Comparison of ENCODE assay signal across 21 cellular contexts in the genomic region with DNA sequence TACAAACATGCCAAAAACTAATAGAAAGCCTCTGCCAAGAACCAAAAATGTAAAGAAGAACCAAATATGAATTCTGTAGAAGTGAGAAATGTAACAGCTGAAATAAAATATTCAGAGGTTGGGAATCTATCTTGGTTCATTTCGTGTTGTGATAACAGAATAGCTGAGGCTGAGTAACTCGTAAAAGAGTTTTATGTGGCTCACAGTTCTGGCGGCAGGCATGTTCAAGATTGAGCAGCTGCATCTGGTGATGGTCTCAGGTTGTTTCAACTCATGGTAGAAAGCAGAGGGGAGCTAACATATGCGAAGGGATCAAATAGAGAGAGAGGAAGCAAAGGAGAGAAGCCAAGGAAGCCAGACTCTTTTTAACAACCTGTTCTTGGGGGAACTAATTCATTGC.
DNase-seq lines count a peak whose midpoint lies in the region; ATAC-seq, FAIRE-seq and TF ChIP-seq lines count a peak whose summit lies in the region.
"Had no signal": no experiment of that assay in that cellular context is flagged by ENCODE, and none has a peak within 500 bp of the region (broad histone marks: within the 10 kb centered on the region; RNA-seq: fewer than 3 reads in every experiment).

No MANE protein-coding gene starts in this region.

- DNase-seq in LHCN-M2 (ENCODE audit: low read depth) = peak; percentile 92
- DNase-seq in inferior parietal cortex (ENCODE audit: extremely low spot score) = peak; percentile 32
- DNase-seq in osteoblast (ENCODE audit: insufficient read length, low spot score, missing footprints) = no peak
- no peak for DNase-seq in urothelium cell line (ENCODE audit: low spot score)
- DNase-seq in natural killer cell = no peak
- no peak for DNase-seq in right cardiac atrium
- DNase-seq in NCI-H128 (lab: John Stamatoyannopoulos, UW; ENCODE audit: unreplicated experiment) = no peak
- DNase-seq in COLO668 (lab: John Stamatoyannopoulos, UW; ENCODE audit: unreplicated experiment) = no peak
- DNase-seq: 8988T; Calu3; CD4-positive, alpha-beta memory T cell; DMS79 treated with DMSO at 0.1 percent for 48 hours; EL; GOT3; H7; HFFc6 had no signal

- no peaks in the 10 kb centered on the region for H4K20me1 ChIP-seq in osteoblast (ENCODE audit: insufficient read depth, low read length)
- H4K20me1 ChIP-seq: BLaER1 had no signal

- H3K4me1 Mint-ChIP-seq in natural killer cell = no peaks in the 10 kb centered on the region
- H3K4me1 Mint-ChIP-seq: CD14-positive monocyte; CD4-positive, alpha-beta memory T cell had no signal

- 66% methylated on average over 4 of the region's 4 CpGs for WGBS in right cardiac atrium

- H3K9me3 Mint-ChIP-seq in natural killer cell = peaks cover 30 to 35% of the 10 kb centered on the region in 2 donors
- H3K9me3 Mint-ChIP-seq: HFFc6 had no signal

- peak; percentile 30 for FAIRE-seq in urothelium cell line (lab: Jason Lieb, UNC)
- FAIRE-seq: GM12878, HepG2 had no signal

- H3K27ac ChIP-seq in osteoblast (ENCODE audit: low read depth, low read length) = peak overlapping the region; percentile 65
- no peak overlapping the region for H3K27ac ChIP-seq in right cardiac atrium (ENCODE audit: low read length)
- H3K27ac ChIP-seq: BLaER1 had no signal

- H3K79me2 ChIP-seq in osteoblast (ENCODE audit: insufficient read depth, low read length) = no peaks in the 10 kb centered on the region

- peaks cover 21% of the 10 kb centered on the region for H3K4me1 ChIP-seq in osteoblast (ENCODE audit: insufficient read depth, low read length)
- peaks cover 3% of the 10 kb centered on the region for H3K4me1 ChIP-seq in right cardiac atrium (ENCODE audit: control insufficient read depth, insufficient read depth, low read length)
- H3K4me1 ChIP-seq: BLaER1 had no signal

- H3K27ac Mint-ChIP-seq in natural killer cell = no peak overlapping the region
- H3K27ac Mint-ChIP-seq: CD14-positive monocyte; CD4-positive, alpha-beta memory T cell; HFFc6 had no signal

- H3K27me3 ChIP-seq in osteoblast (ENCODE audit: insufficient read depth, low read length) (no peaks in the 10 kb centered on the region), right cardiac atrium (ENCODE audit: control insufficient read depth, insufficient read depth) (no peaks in the 10 kb centered on the region)
- H3K27me3 ChIP-seq: BLaER1 had no signal

- no peaks in the 10 kb centered on the region for H3K9me3 ChIP-seq in osteoblast (ENCODE audit: low read depth, low read length)
- H3K9me3 ChIP-seq in right cardiac atrium (ENCODE audit: control insufficient read depth, low read length) = no peaks in the 10 kb centered on the region
- H3K9me3 ChIP-seq: BLaER1 had no signal

- intact Hi-C loops in natural killer cell (cut with micrococcal nuclease) (no loop called here), right cardiac atrium (cut with DNase I) (no loop called here)

- H3K4me2 ChIP-seq in osteoblast (ENCODE audit: insufficient read depth, low read length) = no peak overlapping the region
- H3K4me2 ChIP-seq: BLaER1 had no signal

- TF ChIP-seq CTCF in osteoblast (IDR thresholded peaks at IDR 0.05; ENCODE audit: extremely low read depth, low read depth, low read length) = no peak
- TF ChIP-seq CTCF in natural killer cell (IDR thresholded peaks at IDR 0.05) = no peak

- H3K4me3 Mint-ChIP-seq in natural killer cell = no peak overlapping the region
- H3K4me3 Mint-ChIP-seq: CD14-positive monocyte; CD4-positive, alpha-beta memory T cell; HFFc6 had no signal

- no peak for ATAC-seq in natural killer cell
- ATAC-seq in right cardiac atrium = no peak
- ATAC-seq: GM12878, HCT116, HepG2 had no signal

- no peaks in the 10 kb centered on the region for H3K36me3 ChIP-seq in osteoblast (ENCODE audit: insufficient read depth, low read length)
- H3K36me3 ChIP-seq: BLaER1 had no signal

- H3K4me3 ChIP-seq in osteoblast (ENCODE audit: insufficient read depth, low read length) (no peak overlapping the region), right cardiac atrium (ENCODE audit: low read length) (no peak overlapping the region)
- H3K4me3 ChIP-seq: BLaER1, GM12878 had no signal

- H2AFZ ChIP-seq in osteoblast (ENCODE audit: low read length) = no peak overlapping the region

- no peaks in the 10 kb centered on the region for H3K36me3 Mint-ChIP-seq in natural killer cell
- H3K36me3 Mint-ChIP-seq: CD14-positive monocyte; CD4-positive, alpha-beta memory T cell had no signal

- no peaks in the 10 kb centered on the region for H3K27me3 Mint-ChIP-seq in natural killer cell (ENCODE audit: low read depth in 2 of 2)
- H3K27me3 Mint-ChIP-seq: CD4-positive, alpha-beta memory T cell had no signal

Comparison
In these comparisons a context has a peak if more than half of its experiments do, and no peak if none do; other contexts are left out.
1. DNase-seq: peak in LHCN-M2 (single experiment) and inferior parietal cortex (single experiment); none in osteoblast (single experiment), urothelium cell line (single experiment), natural killer cell (single experiment), right cardiac atrium (0 of 3), NCI-H128 (single experiment) and COLO668 (single experiment).